16 cellular contexts compared by ENCODE assay signal in the genomic region with DNA sequence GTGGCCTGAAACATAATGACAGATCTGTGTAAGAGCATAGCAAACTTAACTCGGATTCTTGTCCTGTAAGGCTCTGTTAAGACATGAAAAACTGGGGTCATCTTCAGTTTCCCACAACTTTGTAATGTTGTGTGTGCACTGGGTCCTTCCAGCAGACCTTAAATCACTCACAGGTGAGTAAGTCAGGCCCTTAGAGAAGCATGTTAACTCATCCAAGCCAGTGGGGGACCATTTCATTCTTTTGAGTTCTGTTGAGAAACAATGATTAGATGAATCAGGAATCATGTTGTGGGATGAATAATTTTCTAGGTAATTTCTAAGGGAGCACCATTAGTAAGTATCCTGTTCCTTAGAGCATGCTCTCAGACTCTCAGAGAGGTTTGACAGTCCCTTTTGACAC.
"Had no signal": no experiment of that assay in that cellular context is flagged by ENCODE, and none has a peak within 500 bp of the region (broad histone marks: within the 10 kb centered on the region; RNA-seq: fewer than 3 reads in every experiment).

No MANE protein-coding gene starts in this region.

- H3K27ac Mint-ChIP-seq: activated CD4-positive, alpha-beta T cell treated with anti-CD3 and anti-CD28 coated beads, Interleukin-2, amount 10 ng/mL, durations not matched to agents 24 days and 14 days; activated CD8-positive, alpha-beta T cell treated with anti-CD3 and anti-CD28 coated beads for 36 hours; activated naive CD4-positive, alpha-beta T cell treated with anti-CD3 and anti-CD28 coated beads for 36 hours; activated T-cell treated with anti-CD3 and anti-CD28 coated beads, Interleukin-2, amount 50 U/mL, for 24 hours; mesothelial cell of epicardium; natural killer cell treated with Interleukin-12 subunit alpha and Interleukin-12 subunit beta and Interleukin-15 and Interleukin-18, amount 100 ng/mL, for 72 hours; stimulated activated naive B cell treated with anti-CD40 and anti-IgM and Interleukin-4, amounts not matched to agents 10 μg/mL and 1 μg/mL and 100 μg/mL, for 72 hours; T-cell had no signal

- H3K4me1 ChIP-seq: esophagus squamous epithelium, lower lobe of right lung, parathyroid adenoma had no signal

- H3K4me3 Mint-ChIP-seq: activated CD4-positive, alpha-beta T cell treated with anti-CD3 and anti-CD28 coated beads, Interleukin-2, amount 10 ng/mL, durations not matched to agents 24 days and 14 days; activated CD8-positive, alpha-beta T cell treated with anti-CD3 and anti-CD28 coated beads for 36 hours; activated naive CD4-positive, alpha-beta T cell treated with anti-CD3 and anti-CD28 coated beads for 36 hours; activated T-cell treated with anti-CD3 and anti-CD28 coated beads, Interleukin-2, amount 50 U/mL, for 24 hours; mesothelial cell of epicardium; natural killer cell treated with Interleukin-12 subunit alpha and Interleukin-12 subunit beta and Interleukin-15 and Interleukin-18, amount 100 ng/mL, for 72 hours; stimulated activated naive B cell treated with anti-CD40 and anti-IgM and Interleukin-4, amounts not matched to agents 10 μg/mL and 1 μg/mL and 100 μg/mL, for 72 hours; T-cell had no signal

- H3K27me3 ChIP-seq: esophagus squamous epithelium had no signal

- H3K9me3 Mint-ChIP-seq: activated CD4-positive, alpha-beta T cell treated with anti-CD3 and anti-CD28 coated beads, Interleukin-2, amount 10 ng/mL, durations not matched to agents 24 days and 14 days; activated CD8-positive, alpha-beta T cell treated with anti-CD3 and anti-CD28 coated beads for 36 hours; activated T-cell treated with anti-CD3 and anti-CD28 coated beads, Interleukin-2, amount 50 U/mL, for 24 hours; natural killer cell treated with Interleukin-12 subunit alpha and Interleukin-12 subunit beta and Interleukin-15 and Interleukin-18, amount 100 ng/mL, for 72 hours; T-cell had no signal

- H3K27me3 Mint-ChIP-seq: activated CD4-positive, alpha-beta T cell treated with anti-CD3 and anti-CD28 coated beads, Interleukin-2, amount 10 ng/mL, durations not matched to agents 24 days and 14 days had no signal

- H3K4me3 ChIP-seq: esophagus squamous epithelium, lower lobe of right lung, thoracic aorta had no signal

- DNase-seq: activated CD4-positive, alpha-beta T cell treated with anti-CD3 and anti-CD28 coated beads, Interleukin-2, amount 10 ng/mL, durations not matched to agents 24 days and 14 days; activated CD8-positive, alpha-beta T cell treated with anti-CD3 and anti-CD28 coated beads for 36 hours; activated naive CD4-positive, alpha-beta T cell treated with anti-CD3 and anti-CD28 coated beads for 36 hours; activated T-cell treated with anti-CD3 and anti-CD28 coated beads, Interleukin-2, amount 50 U/mL, for 24 hours; aorta; cerebellar nuclear complex; cortex of kidney; effector CD4-positive, alpha-beta T cell; esophagus squamous epithelium; lower lobe of right lung; stimulated activated naive B cell treated with anti-CD40 and anti-IgM and Interleukin-4, amounts not matched to agents 10 μg/mL and 1 μg/mL and 100 μg/mL, for 72 hours; T-cell had no signal

- H3K27ac ChIP-seq: esophagus squamous epithelium, lower lobe of right lung, parathyroid adenoma, thoracic aorta had no signal

- H3K36me3 ChIP-seq: esophagus squamous epithelium, lower lobe of right lung, thoracic aorta had no signal

- H3K9ac ChIP-seq: parathyroid adenoma had no signal

- H3K4me1 Mint-ChIP-seq: activated CD4-positive, alpha-beta T cell treated with anti-CD3 and anti-CD28 coated beads, Interleukin-2, amount 10 ng/mL, durations not matched to agents 24 days and 14 days; mesothelial cell of epicardium; stimulated activated naive B cell treated with anti-CD40 and anti-IgM and Interleukin-4, amounts not matched to agents 10 μg/mL and 1 μg/mL and 100 μg/mL, for 72 hours; T-cell had no signal

- H2AFZ ChIP-seq: parathyroid adenoma had no signal

- ATAC-seq: activated CD8-positive, alpha-beta T cell treated with anti-CD3 and anti-CD28 coated beads for 36 hours; lower lobe of right lung; natural killer cell treated with Interleukin-12 subunit alpha and Interleukin-12 subunit beta and Interleukin-15 and Interleukin-18, amount 100 ng/mL, for 72 hours; stimulated activated naive B cell treated with anti-CD40 and anti-IgM and Interleukin-4, amounts not matched to agents 10 μg/mL and 1 μg/mL and 100 μg/mL, for 72 hours; T-cell had no signal

- H3K9me3 ChIP-seq: esophagus squamous epithelium, lower lobe of right lung, thoracic aorta had no signal

- H3K79me2 ChIP-seq: parathyroid adenoma had no signal

- H3K36me3 Mint-ChIP-seq: natural killer cell treated with Interleukin-12 subunit alpha and Interleukin-12 subunit beta and Interleukin-15 and Interleukin-18, amount 100 ng/mL, for 72 hours; T-cell had no signal
